In genomic region chr5:16147179-16147900, GRCh38 we compare ENCODE assay signal across 24 cellular contexts. TPM values are rescaled to one million over a fixed set of nuclear protein-coding genes. Genes with fewer than 3 reads are reported as not detected.
"Had no signal": no experiment of that assay in that cellular context is flagged by ENCODE, and none has a peak within 500 bp of the region (broad histone marks: within the 10 kb centered on the region; RNA-seq: fewer than 3 reads in every experiment).

No MANE protein-coding gene starts in this region.

- H3K4me1 ChIP-seq: breast epithelium, SJCRH30 had no signal

- H3K9ac ChIP-seq: KMS-11 had no signal

- DNase-seq: activated B cell treated with CpG ODN at 0.5 μM for 24 hours; activated CD4-positive, alpha-beta T cell treated with anti-CD3 and anti-CD28 coated beads for 1 hour; activated CD4-positive, alpha-beta T cell treated with anti-CD3 and anti-CD28 coated beads, Interleukin-2, amount 10 ng/mL, durations not matched to agents 24 days and 14 days; activated CD4-positive, alpha-beta T cell treated with anti-CD3 and anti-CD28 coated beads, Interleukin-2, amount 50 U/mL, for 48 hours; activated CD8-positive, alpha-beta memory T cell treated with anti-CD3 and anti-CD28 coated beads, Interleukin-2, amount 10 ng/mL, durations not matched to agents 7 days and 5 days; activated effector memory CD4-positive, alpha-beta T cell treated with Interleukin-2 at 50 U/mL for 16 hours; activated naive CD4-positive, alpha-beta T cell; activated T-cell treated with anti-CD3 and anti-CD28 coated beads, Interleukin-2, amount 50 U/mL, for 24 hours; aorta; central memory CD4-positive, alpha-beta T cell; NCI-H1092; NCI-H1930; NCI-H345; NCI-H524; NCI-H748 treated with DMSO at 0.1 percent for 48 hours; SJCRH30; T-helper 17 cell; T-helper 9 cell had no signal

- H3K4me3 ChIP-seq: breast epithelium, SJCRH30 had no signal

- H3K9me3 ChIP-seq: breast epithelium, SJCRH30 had no signal

- H3K27ac ChIP-seq: breast epithelium, KMS-11, SJCRH30 had no signal

- H3K36me3 ChIP-seq: breast epithelium, SJCRH30 had no signal

- ATAC-seq: activated CD8-positive, alpha-beta memory T cell treated with anti-CD3 and anti-CD28 coated beads, Interleukin-2, amount 10 ng/mL, durations not matched to agents 7 days and 5 days; T-helper 17 cell had no signal

- H3K27me3 ChIP-seq: breast epithelium, SJCRH30 had no signal

RNA-seq across cellular contexts. Expression of gene MARCHF11, which starts 32.3 kb away (rescaled TPM):
- total RNA-seq: activated B cell treated with CpG ODN at 0.5 μM for 24 hours; activated CD4-positive, alpha-beta T cell treated with anti-CD3 and anti-CD28 coated beads, Interleukin-2, amount 10 ng/mL, durations not matched to agents 24 days and 14 days; activated CD8-positive, alpha-beta memory T cell treated with anti-CD3 and anti-CD28 coated beads, Interleukin-2, amount 10 ng/mL, durations not matched to agents 7 days and 5 days; activated T-helper 1 cell treated with anti-CD3 and anti-CD28 coated beads, Interleukin-12 subunit alpha, Interleukin-12 subunit beta, Interleukin-2, Interleukin-4 antibody, amounts not matched to agents 30 ng/mL and 10 ng/mL and 1 ng/mL, durations not matched to agents 14 hours and 24 hours and 36 hours; aorta; breast epithelium; MCF 10A; OCI-LY7; RPMI7951; SJCRH30; T-helper 17 cell had no signal
- polyA plus RNA-seq: aorta had no signal
